Comparison of ENCODE assay signal across 8 cellular contexts in the genomic region with DNA sequence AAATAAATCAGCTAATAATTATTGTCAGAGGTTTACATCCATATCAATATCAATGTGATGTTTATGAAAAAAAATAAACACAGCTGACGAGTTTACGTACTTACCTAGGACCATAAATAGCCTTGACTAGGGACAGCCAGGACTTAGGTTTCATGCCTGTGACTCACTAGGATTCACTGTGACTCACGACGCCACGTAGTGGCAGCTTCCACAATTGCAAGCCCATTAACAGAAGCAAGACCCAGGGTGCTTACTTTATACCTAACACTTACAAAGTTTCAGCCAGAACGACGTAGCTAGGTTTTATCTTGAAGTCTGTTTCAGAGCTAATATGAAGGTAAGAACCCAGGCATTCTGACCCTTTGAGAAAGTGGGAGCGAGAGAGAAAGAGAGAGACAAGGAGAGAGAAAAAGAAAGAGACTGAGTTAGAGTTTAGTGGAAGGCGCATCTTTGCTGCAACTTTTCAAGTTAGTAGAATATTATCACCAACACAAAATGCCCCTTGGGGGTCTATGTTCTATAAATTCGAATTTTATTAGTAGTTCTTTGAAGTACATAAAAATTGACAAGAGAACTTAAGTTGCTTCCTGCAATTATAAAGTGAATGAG.
A peak's percentile ranks its signal among the peaks of the same experiment; 100 is the strongest.
DNase-seq lines count a peak whose midpoint lies in the region; ATAC-seq, FAIRE-seq and TF ChIP-seq lines count a peak whose summit lies in the region.

No MANE protein-coding gene starts in this region.

- no peak overlapping the region for H3K4me2 ChIP-seq in Karpas-422 (ENCODE audit: low read depth, low read length, poor library complexity, severe bottlenecking)

- H3K9me3 ChIP-seq in Karpas-422 (ENCODE audit: low read length): no peaks in the 10 kb centered on the region
- no peaks in the 10 kb centered on the region for H3K9me3 ChIP-seq in pancreas
- H3K9me3 ChIP-seq in upper lobe of left lung: no peaks in the 10 kb centered on the region

- H3K4me1 ChIP-seq in Karpas-422 (ENCODE audit: low read length) (peaks cover 22% of the 10 kb centered on the region), pancreas (no peaks in the 10 kb centered on the region), upper lobe of left lung (peaks cover 10 to 20% (median 16%) of the 10 kb centered on the region in 4 donors)

- H3K4me3 ChIP-seq in Karpas-422 (ENCODE audit: low read length) (no peak overlapping the region), pancreas (no peak overlapping the region), upper lobe of left lung (no peak overlapping the region)

- no peaks in the 10 kb centered on the region for H3K9me2 ChIP-seq in Karpas-422 (replicated peaks; ENCODE audit: insufficient read depth, low read length)

- no peaks in the 10 kb centered on the region for H4K20me1 ChIP-seq in Karpas-422 (ENCODE audit: insufficient read depth, low read depth, low read length)

- TF ChIP-seq CTCF in pancreas (IDR thresholded peaks at IDR 0.05): peak; percentile 84 to 88 (median 86)
- peak; percentile 81 to 95 (median 84) for TF ChIP-seq CTCF in upper lobe of left lung (IDR thresholded peaks at IDR 0.05)

- no peak for FAIRE-seq in frontal cortex (lab: Jason Lieb, UNC)
- peak; percentile 86 for FAIRE-seq in pancreas (lab: Jason Lieb, UNC)

- no peak for TF ChIP-seq EP300 in upper lobe of left lung (IDR thresholded peaks at IDR 0.05)

- ATAC-seq in GM21825 (IDR thresholded peaks at IDR 0.05; ENCODE audit: unreplicated experiment) (peak; percentile 87), pancreas (peak; percentile 94 to 97 (median 96)), upper lobe of left lung (ENCODE audit: low FRiP score in 2 of 2) (peak; percentile 90 to 95)

- H3K36me3 ChIP-seq in Karpas-422 (ENCODE audit: insufficient read depth, low read length) (no peaks in the 10 kb centered on the region), pancreas (no peaks in the 10 kb centered on the region), upper lobe of left lung (no peaks in the 10 kb centered on the region)

- H3K27me3 ChIP-seq in Karpas-422 (ENCODE audit: low read length) (no peaks in the 10 kb centered on the region), pancreas (no peaks in the 10 kb centered on the region), upper lobe of left lung (no peaks in the 10 kb centered on the region)

- no peak overlapping the region for H3K9ac ChIP-seq in Karpas-422 (ENCODE audit: low read length)

- H2AFZ ChIP-seq in Karpas-422 (ENCODE audit: low read length): no peak overlapping the region

- H3K79me2 ChIP-seq in Karpas-422 (ENCODE audit: low read length): no peaks in the 10 kb centered on the region

- no peak for TF ChIP-seq POLR2A in upper lobe of left lung (IDR thresholded peaks at IDR 0.05)

- 16 to 20% methylated on average over 10 of the region's 10 CpGs for WGBS in pancreas, 2 donors
- WGBS in upper lobe of left lung, 2 donors: 17 to 23% methylated on average over 10 of the region's 10 CpGs

- intact Hi-C loops in pancreas (cut with DNase I): loop anchor here in 1 of 3 donors (5.0 kb wide), 1 partner anchor 295 kb away; no protein-coding TSS in a partner anchor

- no peak overlapping the region for H3K27ac ChIP-seq in Karpas-422 (ENCODE audit: low read length)
- no peak overlapping the region for H3K27ac ChIP-seq in pancreas
- peak overlapping the region in 1 of 4 donors; percentile 23 for H3K27ac ChIP-seq in upper lobe of left lung

- DNase-seq in GDM1 (lab: John Stamatoyannopoulos, UW): peak; percentile 82
- peak; percentile 93 for DNase-seq in Karpas-422
- DNase-seq in SIG-M5 treated with dmso at 0.1 percent for 504 hours (lab: John Stamatoyannopoulos, UW; ENCODE audit: unreplicated experiment): peak; percentile 73
- DNase-seq in activated effector memory CD4-positive, alpha-beta T cell treated with Interleukin-2 at 50 U/mL for 16 hours: peak; percentile 68
- peak; percentile 49 to 78 for DNase-seq in frontal cortex (ENCODE audit: low spot score in 2 of 2)
- peak; percentile 69 to 93 (median 90) for DNase-seq in pancreas
- peak in 1 of 2 donors; percentile 89 for DNase-seq in upper lobe of left lung
